Comparison of ENCODE assay signal across 8 cellular contexts in genomic region chr16:78851266-78851665, GRCh38.
"Had no signal": no experiment of that assay in that cellular context is flagged by ENCODE, and none has a peak within 500 bp of the region (broad histone marks: within the 10 kb centered on the region; RNA-seq: fewer than 3 reads in every experiment).

No MANE protein-coding gene starts in this region.

- FAIRE-seq: H1, H54, HepG2 had no signal

- H3K4me3 Mint-ChIP-seq: GM23338, H9, IgD-negative memory B cell had no signal

- H3K27ac Mint-ChIP-seq: GM23338, H9, IgD-negative memory B cell had no signal

- H3K4me1 Mint-ChIP-seq: GM23338, H9, IgD-negative memory B cell had no signal

- ATAC-seq: GM23338, HepG2 had no signal

- H3K27ac ChIP-seq: HL-60 had no signal

- H3K27me3 Mint-ChIP-seq: IgD-negative memory B cell had no signal

- H3K36me3 Mint-ChIP-seq: IgD-negative memory B cell had no signal

- H3K4me3 ChIP-seq: GM23338 had no signal

- H3K9me3 Mint-ChIP-seq: GM23338, H9 had no signal

- DNase-seq: H9, HCEC 1CT had no signal
